Comparison of ENCODE assay signal across 1 cellular context in the genomic region with DNA sequence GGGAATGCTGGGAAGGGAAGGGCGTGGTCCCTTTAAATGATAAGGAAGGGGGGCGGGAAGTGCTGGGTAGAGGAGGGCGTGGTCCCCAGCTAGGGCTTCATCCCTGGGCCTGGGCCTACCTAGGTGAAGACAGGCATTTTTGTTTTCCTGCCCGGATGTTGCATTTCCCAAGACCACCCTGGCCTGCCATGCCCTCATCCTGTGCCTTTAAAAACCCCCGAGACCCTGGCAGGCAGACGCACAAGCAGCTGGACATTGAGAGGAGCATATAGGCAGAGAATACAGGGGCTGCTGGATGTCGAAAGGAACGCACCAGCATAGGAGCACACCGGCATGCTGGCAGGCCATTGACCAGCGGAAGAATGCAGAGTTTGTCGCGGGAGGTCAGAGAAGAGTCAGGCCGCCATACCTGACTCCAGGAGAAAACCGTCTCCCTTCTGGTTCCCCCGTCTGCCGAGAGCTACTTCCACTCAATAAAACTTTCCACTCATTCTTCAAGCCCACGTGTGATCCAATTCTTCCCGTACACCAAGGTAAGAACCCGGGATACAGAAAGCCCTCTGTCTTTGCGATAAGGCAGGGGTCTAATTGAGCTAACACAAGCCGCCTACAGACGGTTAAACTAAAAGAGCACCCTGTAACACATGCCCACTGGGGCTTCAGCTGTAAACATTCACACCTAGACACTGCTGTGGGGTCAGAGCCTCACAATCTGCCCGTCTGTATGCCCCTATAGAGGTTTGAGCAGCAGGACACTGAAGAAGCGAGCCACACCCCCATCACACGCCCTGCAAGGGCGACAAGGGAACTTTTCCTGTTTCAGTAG.
TF ChIP-seq lines count a peak whose summit lies in the region.

No MANE protein-coding gene starts in this region.

TF ChIP-seq in IMR-90, 13 proteins besides CTCF, POLR2A, EP300 and RAD21:
- TF ChIP-seq USF2 (IDR thresholded peaks at IDR 0.05; ENCODE audit: low read depth, low read length), result no peak
- TF ChIP-seq CHD1 (IDR thresholded peaks at IDR 0.05; ENCODE audit: low read depth, low read length), result no peak
- TF ChIP-seq NFE2L2 (IDR thresholded peaks at IDR 0.05; ENCODE audit: low read depth, low read length), result no peak
- TF ChIP-seq, protein P1, sequence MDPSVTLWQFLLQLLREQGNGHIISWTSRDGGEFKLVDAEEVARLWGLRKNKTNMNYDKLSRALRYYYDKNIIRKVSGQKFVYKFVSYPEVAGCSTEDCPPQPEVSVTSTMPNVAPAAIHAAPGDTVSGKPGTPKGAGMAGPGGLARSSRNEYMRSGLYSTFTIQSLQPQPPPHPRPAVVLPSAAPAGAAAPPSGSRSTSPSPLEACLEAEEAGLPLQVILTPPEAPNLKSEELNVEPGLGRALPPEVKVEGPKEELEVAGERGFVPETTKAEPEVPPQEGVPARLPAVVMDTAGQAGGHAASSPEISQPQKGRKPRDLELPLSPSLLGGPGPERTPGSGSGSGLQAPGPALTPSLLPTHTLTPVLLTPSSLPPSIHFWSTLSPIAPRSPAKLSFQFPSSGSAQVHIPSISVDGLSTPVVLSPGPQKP (IDR thresholded peaks at IDR 0.05; ENCODE audit: borderline replicate concordance, low read depth, low read length), result no peak
- no peak for TF ChIP-seq MAFK (IDR thresholded peaks at IDR 0.05; ENCODE audit: low read depth, low read length)
- no peak for TF ChIP-seq CEBPB (IDR thresholded peaks at IDR 0.05; ENCODE audit: low read depth, low read length)
- no peak for TF ChIP-seq MXI1 (IDR thresholded peaks at IDR 0.05; ENCODE audit: borderline replicate concordance, low read depth, low read length)
- TF ChIP-seq BHLHE40 (IDR thresholded peaks at IDR 0.05; ENCODE audit: low read depth, low read length), result no peak
- no peak for TF ChIP-seq RCOR1 (IDR thresholded peaks at IDR 0.05; ENCODE audit: insufficient replicate concordance, low read length)
- no peak for TF ChIP-seq RFX5 (IDR thresholded peaks at IDR 0.05; ENCODE audit: low read depth, low read length)
- TF ChIP-seq SMC3 (IDR thresholded peaks at IDR 0.05; ENCODE audit: low read depth, low read length), result no peak
- TF ChIP-seq MAZ (IDR thresholded peaks at IDR 0.05; ENCODE audit: borderline replicate concordance, low read depth, low read length), result no peak
- TF ChIP-seq FOS (IDR thresholded peaks at IDR 0.05; ENCODE audit: low read depth, low read length), result no peak
